22 cellular contexts compared by ENCODE assay signal in the genomic region with DNA sequence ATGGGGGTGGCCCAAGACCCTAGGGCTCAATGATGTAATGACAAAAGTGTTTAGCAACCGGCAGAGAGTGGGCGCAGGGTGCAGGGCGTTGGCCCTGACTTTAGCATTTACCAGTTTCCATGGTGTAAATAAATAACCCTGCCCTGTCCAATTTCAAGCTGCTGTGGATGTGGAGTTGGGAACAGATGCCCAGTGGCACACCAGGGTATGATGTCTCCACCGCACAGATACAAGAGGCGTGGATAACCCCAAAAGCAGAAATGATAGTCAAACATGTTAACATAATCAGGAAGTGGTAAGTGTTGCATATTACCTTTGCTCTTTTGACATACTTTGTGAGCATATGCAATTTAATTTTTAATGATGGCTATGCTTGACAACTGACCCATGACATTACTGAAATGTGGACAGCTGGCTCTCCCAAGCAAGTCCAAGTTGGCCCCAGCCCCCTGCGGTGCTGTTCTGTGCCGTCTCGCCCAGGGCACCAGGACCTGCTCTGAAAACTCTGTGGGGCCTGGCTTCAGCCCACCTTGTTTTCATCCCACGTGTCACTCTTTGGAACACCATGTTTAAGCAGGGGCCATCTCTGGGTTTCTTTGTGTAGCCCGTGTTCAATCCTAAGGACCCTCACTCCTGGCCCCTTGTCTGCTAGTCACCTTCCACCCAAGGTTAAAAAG. TPM values are rescaled to one million over a fixed set of nuclear protein-coding genes. Genes with fewer than 3 reads are reported as not detected.
A peak's percentile ranks its signal among the peaks of the same experiment; 100 is the strongest.
DNase-seq lines count a peak whose midpoint lies in the region; ATAC-seq lines count a peak whose summit lies in the region.
"Had no signal": no experiment of that assay in that cellular context is flagged by ENCODE, and none has a peak within 500 bp of the region (broad histone marks: within the 10 kb centered on the region; RNA-seq: fewer than 3 reads in every experiment).

No MANE protein-coding gene starts in this region.

- peaks cover 0 to 22% (median 7%) of the 10 kb centered on the region in 11 experiments; a peak in 12 of 22 replicates for H4K20me1 ChIP-seq in BLaER1 treated with 17β-estradiol and CSF1 and Interleukin-3, amounts not matched to agents 10 nM and 100 nM

- no peak overlapping the region for H3K23ac ChIP-seq in mesenchymal stem cell (ENCODE audit: low read length in 2 of 2)

- H3K36me3 Mint-ChIP-seq in T-helper 17 cell (ENCODE audit: low read depth) = peaks cover 9% of the 10 kb centered on the region
- H3K36me3 Mint-ChIP-seq in activated CD4-positive, alpha-beta memory T cell treated with anti-CD3 and anti-CD28 coated beads for 36 hours = no peaks in the 10 kb centered on the region
- H3K36me3 Mint-ChIP-seq: activated naive CD4-positive, alpha-beta T cell treated with anti-CD3 and anti-CD28 coated beads, Interleukin-2, amount 50 U/mL, for 24 hours; CD8-positive, alpha-beta memory T cell had no signal

- H3K9me3 Mint-ChIP-seq in activated CD4-positive, alpha-beta memory T cell treated with anti-CD3 and anti-CD28 coated beads for 36 hours = no peaks in the 10 kb centered on the region
- H3K9me3 Mint-ChIP-seq: activated naive CD4-positive, alpha-beta T cell treated with anti-CD3 and anti-CD28 coated beads, Interleukin-2, amount 50 U/mL, for 24 hours; CD8-positive, alpha-beta memory T cell; stimulated activated naive CD8-positive, alpha-beta T cell treated with anti-CD3 and anti-CD28 coated beads, Interleukin-15, Interleukin-2, amounts not matched to agents 100 ng/mL and 50 ng/mL, for 24 hours had no signal

- H2BK5ac ChIP-seq in mesenchymal stem cell (ENCODE audit: low read depth, low read length, poor library complexity, severe bottlenecking) = no peak overlapping the region

- no peaks in the 10 kb centered on the region for H3K36me3 ChIP-seq in BLaER1 treated with 17β-estradiol and CSF1 and Interleukin-3, amounts not matched to agents 10 nM and 100 nM
- H3K36me3 ChIP-seq in mesenchymal stem cell (ENCODE audit: control insufficient read depth in 1 of 2, insufficient read depth in 2 of 2, low read depth in 1 of 2, low read length in 2 of 2) = peaks cover 0 to 10% of the 10 kb centered on the region in 2 experiments
- H3K36me3 ChIP-seq: right lobe of liver had no signal

- H4K8ac ChIP-seq in mesenchymal stem cell (ENCODE audit: low read length) = no peak overlapping the region

- intact Hi-C loops in activated CD4-positive, alpha-beta memory T cell treated with anti-CD3 and anti-CD28 coated beads for 36 hours (cut with micrococcal nuclease) = no loop called here

- no peak overlapping the region for H3K4me3 ChIP-seq in BLaER1 treated with 17β-estradiol and CSF1 and Interleukin-3, amounts not matched to agents 10 nM and 100 nM
- no peak overlapping the region for H3K4me3 ChIP-seq in mesenchymal stem cell (ENCODE audit: insufficient read depth in 1 of 2, low read depth in 1 of 2, low read length in 2 of 2)
- H3K4me3 ChIP-seq: right lobe of liver had no signal

- H3K27me3 ChIP-seq in BLaER1 treated with 17β-estradiol and CSF1 and Interleukin-3, amounts not matched to agents 10 nM and 100 nM = peaks cover 0 to 15% (median 0%) of the 10 kb centered on the region in 11 experiments; a peak in 4 of 22 replicates
- no peaks in the 10 kb centered on the region for H3K27me3 ChIP-seq in mesenchymal stem cell (ENCODE audit: control insufficient read depth in 1 of 2, insufficient read depth in 1 of 2, low read length in 2 of 2)
- H3K27me3 ChIP-seq: right lobe of liver had no signal

- DNase-seq in NCI-H69 (lab: John Stamatoyannopoulos, UW) (peak; percentile 49), T-helper 17 cell (no peak), mesenchymal stem cell (no peak), NCI-H226 (no peak)
- no peak for DNase-seq in activated CD4-positive, alpha-beta memory T cell treated with anti-CD3 and anti-CD28 coated beads for 36 hours
- DNase-seq: activated CD4-positive, alpha-beta T cell treated with anti-CD3 and anti-CD28 coated beads, Interleukin-2, amount 50 U/mL, for 1 hour; activated T-cell treated with anti-CD3 and anti-CD28 coated beads for 4 hours; CD8-positive, alpha-beta memory T cell; DMS79; kidney glomerular epithelial cell; midbrain; NCI-H1092; NCI-H2081 treated with DMSO at 0.1 percent for 48 hours; NCI-H510A; right lobe of liver; SK-N-SH; trophoblast cell had no signal

- H3K4me3 Mint-ChIP-seq in T-helper 17 cell = no peak overlapping the region
- H3K4me3 Mint-ChIP-seq in activated CD4-positive, alpha-beta memory T cell treated with anti-CD3 and anti-CD28 coated beads for 36 hours = no peak overlapping the region
- H3K4me3 Mint-ChIP-seq: activated naive CD4-positive, alpha-beta T cell treated with anti-CD3 and anti-CD28 coated beads, Interleukin-2, amount 50 U/mL, for 24 hours; CD8-positive, alpha-beta memory T cell; stimulated activated naive CD8-positive, alpha-beta T cell treated with anti-CD3 and anti-CD28 coated beads, Interleukin-15, Interleukin-2, amounts not matched to agents 100 ng/mL and 50 ng/mL, for 24 hours had no signal

- H3K4ac ChIP-seq in mesenchymal stem cell (ENCODE audit: low read depth in 1 of 2, low read length in 2 of 2) = no peak overlapping the region

- H3K27ac Mint-ChIP-seq in T-helper 17 cell = no peak overlapping the region
- H3K27ac Mint-ChIP-seq in activated CD4-positive, alpha-beta memory T cell treated with anti-CD3 and anti-CD28 coated beads for 36 hours = no peak overlapping the region
- H3K27ac Mint-ChIP-seq: activated naive CD4-positive, alpha-beta T cell treated with anti-CD3 and anti-CD28 coated beads, Interleukin-2, amount 50 U/mL, for 24 hours; CD8-positive, alpha-beta memory T cell; stimulated activated naive CD8-positive, alpha-beta T cell treated with anti-CD3 and anti-CD28 coated beads, Interleukin-15, Interleukin-2, amounts not matched to agents 100 ng/mL and 50 ng/mL, for 24 hours had no signal

- peak overlapping the region in 10 of 11 experiments; percentile 36 to 88 (median 73); a peak in 20 of 22 replicates for H3K4me2 ChIP-seq in BLaER1 treated with 17β-estradiol and CSF1 and Interleukin-3, amounts not matched to agents 10 nM and 100 nM
- peak overlapping the region; percentile 5 for H3K4me2 ChIP-seq in mesenchymal stem cell (ENCODE audit: low read length, poor library complexity, severe bottlenecking)
- H3K4me2 ChIP-seq: SK-N-SH had no signal

- H3K27me3 Mint-ChIP-seq in T-helper 17 cell = peaks cover 22% of the 10 kb centered on the region
- H3K27me3 Mint-ChIP-seq in activated CD4-positive, alpha-beta memory T cell treated with anti-CD3 and anti-CD28 coated beads for 36 hours = peaks cover 17% of the 10 kb centered on the region

- H4K91ac ChIP-seq in mesenchymal stem cell (ENCODE audit: low read length) = no peak overlapping the region

- no peaks in the 10 kb centered on the region for H3K9me3 ChIP-seq in BLaER1 treated with 17β-estradiol and CSF1 and Interleukin-3, amounts not matched to agents 10 nM and 100 nM (replicated peaks in 1 of 11)
- no peaks in the 10 kb centered on the region for H3K9me3 ChIP-seq in T-helper 17 cell (ENCODE audit: control insufficient read depth, low read length, poor library complexity, severe bottlenecking)
- no peaks in the 10 kb centered on the region for H3K9me3 ChIP-seq in mesenchymal stem cell (ENCODE audit: control insufficient read depth, low read length)
- H3K9me3 ChIP-seq: right lobe of liver, SK-N-SH had no signal

- POLR2A ChIA-PET in activated CD4-positive, alpha-beta memory T cell treated with anti-CD3 and anti-CD28 coated beads for 36 hours (lab: Charles Lee) = no interaction called here

- no peak overlapping the region for H3K14ac ChIP-seq in mesenchymal stem cell (ENCODE audit: low read length in 2 of 2)

- H3K4me1 ChIP-seq in BLaER1 treated with 17β-estradiol and CSF1 and Interleukin-3, amounts not matched to agents 10 nM and 100 nM = peaks cover 30 to 97% (median 48%) of the 10 kb centered on the region in 10 experiments
- H3K4me1 ChIP-seq in mesenchymal stem cell (ENCODE audit: control insufficient read depth, insufficient read depth, low read depth, low read length) = peaks cover 37% of the 10 kb centered on the region

- peaks cover 9% of the 10 kb centered on the region for H3K4me1 Mint-ChIP-seq in T-helper 17 cell
- no peaks in the 10 kb centered on the region for H3K4me1 Mint-ChIP-seq in activated CD4-positive, alpha-beta memory T cell treated with anti-CD3 and anti-CD28 coated beads for 36 hours (ENCODE audit: low read depth)
- H3K4me1 Mint-ChIP-seq: activated naive CD4-positive, alpha-beta T cell treated with anti-CD3 and anti-CD28 coated beads, Interleukin-2, amount 50 U/mL, for 24 hours; CD8-positive, alpha-beta memory T cell had no signal

- H3K18ac ChIP-seq in mesenchymal stem cell (ENCODE audit: low read depth in 1 of 2, low read length in 2 of 2) = no peak overlapping the region

- no peak overlapping the region for H2AFZ ChIP-seq in mesenchymal stem cell (ENCODE audit: low read depth, low read length)

- peak overlapping the region in 4 of 11 experiments; percentile 33 to 64 (median 58); a peak in 8 of 22 replicates for H3K9ac ChIP-seq in BLaER1 treated with 17β-estradiol and CSF1 and Interleukin-3, amounts not matched to agents 10 nM and 100 nM
- no peak overlapping the region for H3K9ac ChIP-seq in mesenchymal stem cell (ENCODE audit: low read length)
- H3K9ac ChIP-seq: SK-N-SH had no signal

- no peak overlapping the region for H2BK15ac ChIP-seq in mesenchymal stem cell (ENCODE audit: low read depth, poor library complexity, severe bottlenecking)

- peaks cover under 1% of the 10 kb centered on the region for H3K79me1 ChIP-seq in mesenchymal stem cell (replicated peaks; ENCODE audit: low read length, poor library complexity, severe bottlenecking)

- CTCF ChIA-PET in activated CD4-positive, alpha-beta memory T cell treated with anti-CD3 and anti-CD28 coated beads for 36 hours (lab: Charles Lee) = no interaction called here

- H3K27ac ChIP-seq in BLaER1 treated with 17β-estradiol and CSF1 and Interleukin-3, amounts not matched to agents 10 nM and 100 nM = peak overlapping the region in 9 of 11 experiments; percentile 20 to 84 (median 60); a peak in 14 of 22 replicates
- no peak overlapping the region for H3K27ac ChIP-seq in mesenchymal stem cell (ENCODE audit: low read length, poor library complexity, severe bottlenecking)
- H3K27ac ChIP-seq: right lobe of liver had no signal

- H2AK5ac ChIP-seq in mesenchymal stem cell (ENCODE audit: low read length, severe bottlenecking) = no peak overlapping the region

- 85% methylated on average over 10 of the region's 10 CpGs for WGBS in mesenchymal stem cell

- no peak overlapping the region for H2BK120ac ChIP-seq in mesenchymal stem cell (ENCODE audit: low read depth, low read length)

- H2BK12ac ChIP-seq in mesenchymal stem cell (ENCODE audit: low read length in 2 of 2) = no peak overlapping the region

- peak; percentile 30 for ATAC-seq in T-helper 17 cell
- ATAC-seq in HG02852 (IDR thresholded peaks at IDR 0.05; ENCODE audit: unreplicated experiment) = no peak
- ATAC-seq in HG02973 (IDR thresholded peaks at IDR 0.05; ENCODE audit: unreplicated experiment) = no peak
- ATAC-seq: right lobe of liver had no signal

RNA-seq across cellular contexts. Expression of gene ANPEP, which starts 10.8 kb away (rescaled TPM):
- 1 to 10 TPM; 3.4 to 8.9 TPM for total RNA-seq in T-helper 17 cell
- 63.7 TPM for polyA plus RNA-seq in mesenchymal stem cell (2013, experiment 1 of 2)
- 61.6 TPM for polyA plus RNA-seq in mesenchymal stem cell (2013, experiment 2 of 2)
- total RNA-seq in activated CD4-positive, alpha-beta memory T cell treated with anti-CD3 and anti-CD28 coated beads for 36 hours = under 1 TPM; 0.12 to 0.14 TPM
- polyA plus RNA-seq: CD8-positive, alpha-beta memory T cell had no signal

RNA-seq across cellular contexts. Expression of gene MESP2, which starts 49.3 kb away (rescaled TPM):
- not detected for total RNA-seq in T-helper 17 cell
- polyA plus RNA-seq in mesenchymal stem cell (2013, experiment 1 of 2) = 0.12 TPM
- polyA plus RNA-seq in mesenchymal stem cell (2013, experiment 2 of 2) = 0.07 TPM
- not detected for total RNA-seq in activated CD4-positive, alpha-beta memory T cell treated with anti-CD3 and anti-CD28 coated beads for 36 hours
- total RNA-seq: CD8-positive, alpha-beta memory T cell had no signal
- polyA plus RNA-seq: CD8-positive, alpha-beta memory T cell had no signal
